Comparison of ENCODE assay signal across 21 cellular contexts in genomic region chr15:95347846-95348245, GRCh38.
"Had no signal": no experiment of that assay in that cellular context is flagged by ENCODE, and none has a peak within 500 bp of the region (broad histone marks: within the 10 kb centered on the region; RNA-seq: fewer than 3 reads in every experiment).

No MANE protein-coding gene starts in this region.

- H3K27me3 Mint-ChIP-seq: stimulated activated naive B cell treated with anti-CD40 and anti-IgM and Interleukin-4, amounts not matched to agents 10 μg/mL and 1 μg/mL and 100 μg/mL, for 72 hours had no signal

- H3K4me1 Mint-ChIP-seq: activated CD4-positive, alpha-beta T cell treated with anti-CD3 and anti-CD28 coated beads, Interleukin-2, amount 10 ng/mL, durations not matched to agents 7 days and 5 days; naive thymus-derived CD4-positive, alpha-beta T cell; neural crest cell; stimulated activated naive B cell treated with anti-CD40 and anti-IgM and Interleukin-4, amounts not matched to agents 10 μg/mL and 1 μg/mL and 100 μg/mL, for 72 hours; T-cell had no signal

- ATAC-seq: heart left ventricle; left colon; naive thymus-derived CD4-positive, alpha-beta T cell; sciatic nerve; stimulated activated naive B cell treated with anti-CD40 and anti-IgM and Interleukin-4, amounts not matched to agents 10 μg/mL and 1 μg/mL and 100 μg/mL, for 72 hours; T-cell had no signal

- FAIRE-seq: keratinocyte, small intestine had no signal

- H3K27me3 ChIP-seq: colonic mucosa, esophagus squamous epithelium, heart left ventricle had no signal

- DNase-seq: activated CD4-positive, alpha-beta T cell treated with anti-CD3 and anti-CD28 coated beads, Interleukin-2, amount 10 ng/mL, durations not matched to agents 7 days and 5 days; activated CD4-positive, CD25-positive, alpha-beta regulatory T cell treated with anti-CD3 and anti-CD28 coated beads, Interleukin-2, amount 50 U/mL, for 72 hours; activated gamma-delta T cell treated with Interleukin-2 at 50 U/mL for 16 hours; activated T-cell treated with anti-CD3 and anti-CD28 coated beads, Interleukin-2, amount 50 U/mL, for 1 hour; colonic mucosa; esophagus squamous epithelium; heart left ventricle; left colon; naive thymus-derived CD4-positive, alpha-beta T cell; posterior cingulate gyrus; small intestine; stimulated activated CD4-positive, alpha-beta T cell treated with anti-CD3 and anti-CD28 coated beads, Interleukin-2, amount 100 ng/mL, for 24 hours; stimulated activated naive B cell treated with anti-CD40 and anti-IgM and Interleukin-4, amounts not matched to agents 10 μg/mL and 1 μg/mL and 100 μg/mL, for 72 hours; T-cell had no signal

- H3K36me3 Mint-ChIP-seq: activated naive CD4-positive, alpha-beta T cell treated with anti-CD3 and anti-CD28 coated beads, Interleukin-2, amount 50 U/mL, for 72 hours; stimulated activated naive B cell treated with anti-CD40 and anti-IgM and Interleukin-4, amounts not matched to agents 10 μg/mL and 1 μg/mL and 100 μg/mL, for 72 hours; T-cell had no signal

- H3K4me3 ChIP-seq: colonic mucosa, esophagus squamous epithelium, heart left ventricle, thoracic aorta had no signal

- H3K27ac Mint-ChIP-seq: activated CD4-positive, alpha-beta T cell treated with anti-CD3 and anti-CD28 coated beads, Interleukin-2, amount 10 ng/mL, durations not matched to agents 7 days and 5 days; activated naive CD4-positive, alpha-beta T cell treated with anti-CD3 and anti-CD28 coated beads, Interleukin-2, amount 50 U/mL, for 72 hours; naive thymus-derived CD4-positive, alpha-beta T cell; stimulated activated naive B cell treated with anti-CD40 and anti-IgM and Interleukin-4, amounts not matched to agents 10 μg/mL and 1 μg/mL and 100 μg/mL, for 72 hours; T-cell; T-helper 2 cell treated with Interferon-gamma antibody and Interleukin-4, amounts not matched to agents 5 μg/mL and 100 μg/mL, for 36 hours had no signal

- H3K4me1 ChIP-seq: colonic mucosa, esophagus squamous epithelium, heart left ventricle had no signal

- H3K36me3 ChIP-seq: colonic mucosa, esophagus squamous epithelium, heart left ventricle, thoracic aorta had no signal

- H3K27ac ChIP-seq: colonic mucosa, esophagus squamous epithelium, heart left ventricle, thoracic aorta, VCaP had no signal

- H3K4me3 Mint-ChIP-seq: activated CD4-positive, alpha-beta T cell treated with anti-CD3 and anti-CD28 coated beads, Interleukin-2, amount 10 ng/mL, durations not matched to agents 7 days and 5 days; naive thymus-derived CD4-positive, alpha-beta T cell; neural crest cell; stimulated activated naive B cell treated with anti-CD40 and anti-IgM and Interleukin-4, amounts not matched to agents 10 μg/mL and 1 μg/mL and 100 μg/mL, for 72 hours; T-cell; T-helper 2 cell treated with Interferon-gamma antibody and Interleukin-4, amounts not matched to agents 5 μg/mL and 100 μg/mL, for 36 hours had no signal

- H3K9me3 ChIP-seq: colonic mucosa, esophagus squamous epithelium, heart left ventricle, thoracic aorta had no signal

- H3K9me3 Mint-ChIP-seq: activated naive CD4-positive, alpha-beta T cell treated with anti-CD3 and anti-CD28 coated beads, Interleukin-2, amount 50 U/mL, for 72 hours; naive thymus-derived CD4-positive, alpha-beta T cell; T-cell; T-helper 2 cell treated with Interferon-gamma antibody and Interleukin-4, amounts not matched to agents 5 μg/mL and 100 μg/mL, for 36 hours had no signal
